In genomic region chr14:52877628-52878027, GRCh38 we compare ENCODE assay signal across 19 cellular contexts.
DNase-seq lines count a peak whose midpoint lies in the region; TF ChIP-seq lines count a peak whose summit lies in the region.
"Had no signal": no experiment of that assay in that cellular context is flagged by ENCODE, and none has a peak within 500 bp of the region (broad histone marks: within the 10 kb centered on the region; RNA-seq: fewer than 3 reads in every experiment).

No MANE protein-coding gene starts in this region.

- H3K27me3 ChIP-seq in HUES6 (ENCODE audit: control insufficient read depth, insufficient read depth, low read length) (no peaks in the 10 kb centered on the region), left ventricle myocardium inferior (ENCODE audit: low read depth) (no peaks in the 10 kb centered on the region), subcutaneous abdominal adipose tissue (ENCODE audit: control insufficient read depth in 5 of 5, insufficient read depth in 4 of 5, low read length in 5 of 5) (no peaks in the 10 kb centered on the region)
- H3K27me3 ChIP-seq: left lung had no signal

- H3K4me3 ChIP-seq in HUES6 (ENCODE audit: low read depth, low read length) (no peak overlapping the region), choroid plexus epithelial cell (ENCODE audit: low read depth, low read length) (no peak overlapping the region), left ventricle myocardium inferior (peak overlapping the region; percentile 2), subcutaneous abdominal adipose tissue (ENCODE audit: low read depth in 1 of 5, low read length in 5 of 5) (no peak overlapping the region)
- H3K4me3 ChIP-seq: left lung, prostate gland had no signal

- intact Hi-C loops in left ventricle myocardium inferior (cut with micrococcal nuclease) = no loop called here

- no peaks in the 10 kb centered on the region for H3K9me3 ChIP-seq in HUES6 (ENCODE audit: control insufficient read depth, insufficient read depth, low read depth, low read length)
- H3K9me3 ChIP-seq in left ventricle myocardium inferior (replicated peaks) = no peaks in the 10 kb centered on the region
- no peaks in the 10 kb centered on the region for H3K9me3 ChIP-seq in subcutaneous abdominal adipose tissue (ENCODE audit: control insufficient read depth in 5 of 5, low read length in 5 of 5)
- H3K9me3 ChIP-seq: left lung, prostate gland had no signal

- peaks cover 86% of the 10 kb centered on the region for H3K36me3 ChIP-seq in HUES6 (ENCODE audit: control insufficient read depth, insufficient read depth, low read length)
- H3K36me3 ChIP-seq in left ventricle myocardium inferior = peaks cover 70% of the 10 kb centered on the region
- H3K36me3 ChIP-seq in subcutaneous abdominal adipose tissue (ENCODE audit: control insufficient read depth in 5 of 5, insufficient read depth in 5 of 5, low read length in 5 of 5) = peaks cover 27 to 64% (median 39%) of the 10 kb centered on the region in 5 donors
- H3K36me3 ChIP-seq: prostate gland had no signal

- H3K4me1 ChIP-seq in HUES6 (ENCODE audit: control insufficient read depth, insufficient read depth, low read length) (peaks cover 41% of the 10 kb centered on the region), left ventricle myocardium inferior (peaks cover 55% of the 10 kb centered on the region), subcutaneous abdominal adipose tissue (ENCODE audit: control insufficient read depth in 5 of 5, insufficient read depth in 5 of 5, low read length in 5 of 5) (peaks cover 0 to 65% (median 24%) of the 10 kb centered on the region in 5 donors)
- H3K4me1 ChIP-seq: prostate gland had no signal

- H3K9ac ChIP-seq in HUES6 (ENCODE audit: low read length) (no peak overlapping the region), subcutaneous abdominal adipose tissue (ENCODE audit: low read length in 5 of 5) (no peak overlapping the region)
- H3K9ac ChIP-seq: KMS-11 had no signal

- DNase-seq in choroid plexus epithelial cell (ENCODE audit: low read depth) = peak; percentile 76
- DNase-seq in left ventricle myocardium inferior = no peak
- DNase-seq in NCI-H1092 treated with DMSO at 0.1 percent for 48 hours (lab: John Stamatoyannopoulos, UW) = no peak
- DNase-seq in activated CD8-positive, alpha-beta memory T cell treated with anti-CD3 and anti-CD28 coated beads for 24 hours = no peak
- DNase-seq in NCI-H2227 treated with DMSO at 0.1 percent for 48 hours (lab: John Stamatoyannopoulos, UW) = no peak
- DNase-seq: activated CD4-positive, alpha-beta T cell treated with anti-CD3 and anti-CD28 coated beads for 4 hours; activated T-cell treated with anti-CD3 and anti-CD28 coated beads, Interleukin-2, amount 50 U/mL, for 1 hour; C1 segment of cervical spinal cord; cerebellar nuclear complex; DMS153; left lung; naive B cell; NCI-H146; stimulated activated CD4-positive, alpha-beta T cell treated with anti-CD3 and anti-CD28 coated beads, Interleukin-15, amount 100 ng/mL, for 24 hours; T-helper 9 cell had no signal

- TF ChIP-seq CTCF in choroid plexus epithelial cell (conservative IDR thresholded peaks at IDR 0.05; ENCODE audit: low read depth, low read length) = no peak
- TF ChIP-seq CTCF in left ventricle myocardium inferior (IDR thresholded peaks at IDR 0.05; ENCODE audit: borderline replicate concordance) = no peak

- peak overlapping the region; percentile 7; the same call in 1 of the 2 replicates for H3K27ac ChIP-seq in HUES6 (ENCODE audit: low read depth, low read length)
- H3K27ac ChIP-seq in left ventricle myocardium inferior (replicated peaks) = peak overlapping the region; percentile 67
- peak overlapping the region; percentile 80 for H3K27ac ChIP-seq in subcutaneous abdominal adipose tissue (ENCODE audit: low read depth, low read length)
- H3K27ac ChIP-seq: KMS-11, left lung, prostate gland had no signal

Comparison
In these comparisons a context has a peak if more than half of its experiments do, and no peak if none do; other contexts are left out.
1. H3K27ac ChIP-seq: peak in every context shown above with its lines; median percentile 80 in subcutaneous abdominal adipose tissue; 67 in left ventricle myocardium inferior; 7 in HUES6.